1 cellular context compared by ENCODE assay signal in genomic region chr20:5843054-5843731, GRCh38.
TF ChIP-seq lines count a peak whose summit lies in the region.

No MANE protein-coding gene starts in this region.

TF ChIP-seq in GM12878, 131 proteins besides CTCF, POLR2A, EP300 and RAD21 (continued from another document):
- TF ChIP-seq E2F8 (IDR thresholded peaks at IDR 0.05; ENCODE audit: low read depth, partially characterized antibody) (no peak), ZNF24 (IDR thresholded peaks at IDR 0.05) (no peak), ATF7 (IDR thresholded peaks at IDR 0.05; ENCODE audit: low read depth) (peak; percentile 78; the same call in 1 of the 2 replicates), NFXL1 (IDR thresholded peaks at IDR 0.05; ENCODE audit: borderline replicate concordance) (no peak), JUNB (IDR thresholded peaks at IDR 0.05) (peak; percentile 86), IKZF2 (IDR thresholded peaks at IDR 0.05) (peak; percentile 72 to 75; a peak in 3 of 4 replicates), ZNF384 (IDR thresholded peaks at IDR 0.05; ENCODE audit: borderline replicate concordance, low read depth, low read length) (peak; percentile 87), PBX3 (IDR thresholded peaks at IDR 0.05; ENCODE audit: insufficient replicate concordance, low read depth, low read length) (peak; percentile 51), MEF2B (IDR thresholded peaks at IDR 0.05; ENCODE audit: partially characterized antibody, poor library complexity, severe bottlenecking) (no peak), BCL11A (IDR thresholded peaks at IDR 0.05; ENCODE audit: low read depth, low read length) (peak; percentile 62; the same call in 1 of the 2 replicates), ZBTB40 (IDR thresholded peaks at IDR 0.05; ENCODE audit: borderline replicate concordance) (peak; percentile 67), HSF1 (IDR thresholded peaks at IDR 0.05; ENCODE audit: low read depth, low read length) (no peak), RCOR1 (conservative IDR thresholded peaks at IDR 0.05; ENCODE audit: low read depth, low read length) (0 out of 2 replicates have a peak, but pooled peaks have one; percentile 45), IKZF1 (conservative IDR thresholded peaks at IDR 0.05) (peak; percentile 60), HDAC2 (IDR thresholded peaks at IDR 0.05) (no peak), MTA3 (IDR thresholded peaks at IDR 0.05; ENCODE audit: borderline replicate concordance, low read length) (peak; percentile 73; the same call in 1 of the 2 replicates), STAT1 (conservative IDR thresholded peaks at IDR 0.05) (no peak), E4F1 (IDR thresholded peaks at IDR 0.05; ENCODE audit: borderline replicate concordance, partially characterized antibody) (no peak), STAT3 (IDR thresholded peaks at IDR 0.05; ENCODE audit: low read depth, low read length) (peak; percentile 61; the same call in 1 of the 2 replicates), EGR1 (IDR thresholded peaks at IDR 0.05; ENCODE audit: borderline replicate concordance in 1 of 2, low read depth in 2 of 2, low read length in 2 of 2) (no peak)
